In genomic region chr11:95661159-95661558, GRCh38 we compare ENCODE assay signal across 27 cellular contexts.
DNase-seq lines count a peak whose midpoint lies in the region; ATAC-seq lines count a peak whose summit lies in the region.
"Had no signal": no experiment of that assay in that cellular context is flagged by ENCODE, and none has a peak within 500 bp of the region (broad histone marks: within the 10 kb centered on the region; RNA-seq: fewer than 3 reads in every experiment).

No MANE protein-coding gene starts in this region.

- H3K4me1 Mint-ChIP-seq in CD4-positive, CD25-positive, alpha-beta regulatory T cell: peaks cover 17 to 73% (median 38%) of the 10 kb centered on the region in 4 donors

- no peak overlapping the region for H3K27ac ChIP-seq in CD4-positive, CD25-positive, alpha-beta regulatory T cell (ENCODE audit: insufficient read depth, low read length, poor library complexity, severe bottlenecking)
- H3K27ac ChIP-seq: body of pancreas, lower lobe of right lung, RWPE1, transverse colon, WERI-Rb-1 had no signal

- H3K27me3 ChIP-seq in CD4-positive, CD25-positive, alpha-beta regulatory T cell (ENCODE audit: control insufficient read depth, insufficient read depth, low read length): no peaks in the 10 kb centered on the region
- H3K27me3 ChIP-seq: body of pancreas, transverse colon had no signal

- no peaks in the 10 kb centered on the region for H3K36me3 ChIP-seq in CD4-positive, CD25-positive, alpha-beta regulatory T cell (ENCODE audit: control insufficient read depth, insufficient read depth, low read length)
- H3K36me3 ChIP-seq: lower lobe of right lung, transverse colon, WERI-Rb-1 had no signal

- no peak for DNase-seq in CD4-positive, CD25-positive, alpha-beta regulatory T cell
- DNase-seq in OCI-M1 (lab: John Stamatoyannopoulos, UW): peak; percentile 8
- DNase-seq in activated effector memory CD4-positive, alpha-beta T cell treated with anti-CD3 and anti-CD28 coated beads, Interleukin-2, amount 50 U/mL, for 16 hours: no peak
- DNase-seq: activated CD8-positive, alpha-beta memory T cell treated with anti-CD3 and anti-CD28 coated beads for 24 hours; activated T-cell treated with anti-CD3 and anti-CD28 coated beads, Interleukin-2, amount 50 U/mL, for 4 hours; body of pancreas; CD4-positive, alpha-beta T cell; effector CD8-positive, alpha-beta T cell; GF-D8; HFFc6; hypothalamus; islet precursor cell; KG1; lower lobe of right lung; NCI-H1048; NCI-H1930; NCI-H446 treated with DMSO at 0.1 percent for 48 hours; NK-92 treated with Interleukin-12 subunit alpha and Interleukin-12 subunit beta, amount 100 ng/mL, for 24 hours; stimulated activated naive CD4-positive, alpha-beta T cell; transverse colon; WERI-Rb-1 had no signal

- H3K4me3 ChIP-seq in CD4-positive, CD25-positive, alpha-beta regulatory T cell (ENCODE audit: low read depth, low read length): no peak overlapping the region
- H3K4me3 ChIP-seq: body of pancreas, lower lobe of right lung, transverse colon had no signal

- ATAC-seq in CD4-positive, CD25-positive, alpha-beta regulatory T cell (ENCODE audit: low read depth in 2 of 2): no peak
- peak; percentile 46 for ATAC-seq in GM18498 (IDR thresholded peaks at IDR 0.05; ENCODE audit: unreplicated experiment)
- peak; percentile 57 for ATAC-seq in HG02870 (IDR thresholded peaks at IDR 0.05; ENCODE audit: unreplicated experiment)
- no peak for ATAC-seq in HG03378 (IDR thresholded peaks at IDR 0.05; ENCODE audit: unreplicated experiment)
- ATAC-seq in HG02642 (IDR thresholded peaks at IDR 0.05; ENCODE audit: poor library complexity, unreplicated experiment): no peak
- ATAC-seq: body of pancreas, lower lobe of right lung had no signal

- H3K27me3 Mint-ChIP-seq in CD4-positive, CD25-positive, alpha-beta regulatory T cell: no peaks in the 10 kb centered on the region
- H3K27me3 Mint-ChIP-seq: CD4-positive, alpha-beta T cell; progenitor cell of endocrine pancreas had no signal

- H3K27ac Mint-ChIP-seq in CD4-positive, CD25-positive, alpha-beta regulatory T cell: peak overlapping the region in 2 of 3 donors; percentile 16 to 66
- H3K27ac Mint-ChIP-seq: HFFc6, progenitor cell of endocrine pancreas had no signal

- peaks cover 25% of the 10 kb centered on the region for H3K36me3 Mint-ChIP-seq in CD4-positive, CD25-positive, alpha-beta regulatory T cell

- peak overlapping the region in 2 of 4 donors; percentile 3 to 6 for H3K4me3 Mint-ChIP-seq in CD4-positive, CD25-positive, alpha-beta regulatory T cell
- H3K4me3 Mint-ChIP-seq: activated T-cell treated with anti-CD3 and anti-CD28 coated beads, Interleukin-2, amount 50 U/mL, for 4 hours; CD4-positive, alpha-beta T cell; HFFc6 had no signal

- peaks cover 14% of the 10 kb centered on the region for H3K4me1 ChIP-seq in CD4-positive, CD25-positive, alpha-beta regulatory T cell (ENCODE audit: control insufficient read depth, insufficient read depth, low read length, poor library complexity, severe bottlenecking)
- H3K4me1 ChIP-seq: body of pancreas, lower lobe of right lung, transverse colon had no signal

- H3K9me3 ChIP-seq in CD4-positive, CD25-positive, alpha-beta regulatory T cell (ENCODE audit: control insufficient read depth in 2 of 2, low read length in 2 of 2): peaks cover 0 to 7% of the 10 kb centered on the region in 2 experiments
- H3K9me3 ChIP-seq: body of pancreas, lower lobe of right lung, transverse colon had no signal

- H3K9me3 Mint-ChIP-seq in CD4-positive, CD25-positive, alpha-beta regulatory T cell: peaks cover 0 to 19% (median 1%) of the 10 kb centered on the region in 7 donors
- H3K9me3 Mint-ChIP-seq: HFFc6 had no signal

Comparison
In these comparisons a context has a peak if more than half of its experiments do, and no peak if none do; other contexts are left out.
1. ATAC-seq: peak in GM18498 (single experiment) and HG02870 (single experiment); none in CD4-positive, CD25-positive, alpha-beta regulatory T cell (0 of 2), HG03378 (single experiment) and HG02642 (single experiment).